Comparison of ENCODE assay signal across 10 cellular contexts in genomic region chr2:55416826-55417568, GRCh38. TPM values are rescaled to one million over a fixed set of nuclear protein-coding genes. Genes with fewer than 3 reads are reported as not detected.
DNase-seq lines count a peak whose midpoint lies in the region; ATAC-seq and TF ChIP-seq lines count a peak whose summit lies in the region.
"Had no signal": no experiment of that assay in that cellular context is flagged by ENCODE, and none has a peak within 500 bp of the region (broad histone marks: within the 10 kb centered on the region; RNA-seq: fewer than 3 reads in every experiment).

No MANE protein-coding gene starts in this region.

- 0 to 60% methylated on average over 1 to 3 of the region's 5 CpGs for WGBS in endodermal cell (ENCODE audit: insufficient coverage in 1 of 2, insufficient read length in 1 of 2), 2 experiments

- DNase-seq in SIG-M5 treated with dmso at 0.1 percent for 504 hours (lab: John Stamatoyannopoulos, UW; ENCODE audit: unreplicated experiment) (peak; percentile 39), SIG-M5 (lab: John Stamatoyannopoulos, UW) (no peak), endodermal cell (no peak), epidermal melanocyte (ENCODE audit: insufficient read length, low spot score) (no peak), SHP77 treated with DMSO at 0.1 percent for 48 hours (lab: John Stamatoyannopoulos, UW) (no peak)
- DNase-seq: NCI-H1092 treated with DMSO at 0.1 percent for 48 hours, RPMI8226 had no signal

- H2AFZ ChIP-seq in OCI-LY1 (ENCODE audit: low read length), result no peak overlapping the region

- peaks cover 30% of the 10 kb centered on the region for H3K36me3 ChIP-seq in OCI-LY1 (ENCODE audit: insufficient read depth, low read length)
- peaks cover 8% of the 10 kb centered on the region for H3K36me3 ChIP-seq in endodermal cell (ENCODE audit: control insufficient read depth, insufficient read depth, low read length)
- peaks cover 10% of the 10 kb centered on the region for H3K36me3 ChIP-seq in skeletal muscle satellite cell (ENCODE audit: insufficient read depth, low read length)

- no peaks in the 10 kb centered on the region for H3F3A ChIP-seq in OCI-LY1 (ENCODE audit: insufficient read depth, low read length)

- TF ChIP-seq CTCF in OCI-LY1 (IDR thresholded peaks at IDR 0.05; ENCODE audit: low read length), result no peak
- no peak for TF ChIP-seq CTCF in endodermal cell (conservative IDR thresholded peaks at IDR 0.05)

- no peaks in the 10 kb centered on the region for H3K9me3 Mint-ChIP-seq in endodermal cell

- H3K9ac ChIP-seq in OCI-LY1 (ENCODE audit: low read length), result peak overlapping the region; percentile 82
- peak overlapping the region; percentile 72 for H3K9ac ChIP-seq in endodermal cell (ENCODE audit: extremely low read depth, low read length, poor library complexity, severe bottlenecking)
- peak overlapping the region; percentile 92 for H3K9ac ChIP-seq in skeletal muscle satellite cell (ENCODE audit: low read depth, low read length)

- no peaks in the 10 kb centered on the region for H3K9me3 ChIP-seq in OCI-LY1 (ENCODE audit: low read length)
- H3K9me3 ChIP-seq in endodermal cell (ENCODE audit: control insufficient read depth, low read length), result no peaks in the 10 kb centered on the region
- no peaks in the 10 kb centered on the region for H3K9me3 ChIP-seq in skeletal muscle satellite cell (replicated peaks; ENCODE audit: low read length)

- H3K27ac ChIP-seq in OCI-LY1 (ENCODE audit: low read depth, low read length, poor library complexity, severe bottlenecking) (peak overlapping the region; percentile 80), endodermal cell (ENCODE audit: low read depth, low read length) (no peak overlapping the region)

- H3K27me3 Mint-ChIP-seq in endodermal cell (ENCODE audit: insufficient read depth), result no peaks in the 10 kb centered on the region

- H3K79me2 ChIP-seq in OCI-LY1 (ENCODE audit: insufficient read depth, low read length), result peaks cover 84% of the 10 kb centered on the region

- H3K4me3 ChIP-seq in OCI-LY1 (ENCODE audit: low read depth, low read length, poor library complexity, severe bottlenecking) (peak overlapping the region; percentile 72), endodermal cell (ENCODE audit: low read length) (peak overlapping the region; percentile 92), skeletal muscle satellite cell (ENCODE audit: low read length) (peak overlapping the region; percentile 93)

- H3K4me3 Mint-ChIP-seq in endodermal cell, result peak overlapping the region; percentile 92

- H3K9me2 ChIP-seq in OCI-LY1 (ENCODE audit: low read depth, low read length), result no peaks in the 10 kb centered on the region

- H3K27me3 ChIP-seq in OCI-LY1 (ENCODE audit: insufficient read depth, low read length) (no peaks in the 10 kb centered on the region), endodermal cell (ENCODE audit: control insufficient read depth, insufficient read depth, low read length, poor library complexity, severe bottlenecking) (no peaks in the 10 kb centered on the region), skeletal muscle satellite cell (ENCODE audit: control insufficient read depth, insufficient read depth, low read length) (no peaks in the 10 kb centered on the region)

- no peak overlapping the region for H3K27ac Mint-ChIP-seq in endodermal cell

- H4K20me1 ChIP-seq in OCI-LY1 (ENCODE audit: insufficient read depth, low read length), result no peaks in the 10 kb centered on the region

- H3K4me1 Mint-ChIP-seq in endodermal cell, result peaks cover 13% of the 10 kb centered on the region

- peaks cover 51% of the 10 kb centered on the region for H3K4me1 ChIP-seq in OCI-LY1 (ENCODE audit: insufficient read depth, low read length, severe bottlenecking)
- H3K4me1 ChIP-seq in endodermal cell (ENCODE audit: control insufficient read depth, insufficient read depth, low read length), result no peaks in the 10 kb centered on the region
- H3K4me1 ChIP-seq in skeletal muscle satellite cell (ENCODE audit: control insufficient read depth, insufficient read depth, low read length), result peaks cover 9% of the 10 kb centered on the region

- no peaks in the 10 kb centered on the region for H3K36me3 Mint-ChIP-seq in endodermal cell (ENCODE audit: low read depth)

- no peak for ATAC-seq in GM21528 (IDR thresholded peaks at IDR 0.05; ENCODE audit: low FRiP score, unreplicated experiment)

- H3K4me2 ChIP-seq in OCI-LY1 (ENCODE audit: low read length), result peak overlapping the region; percentile 87
- peak overlapping the region; percentile 90 for H3K4me2 ChIP-seq in skeletal muscle satellite cell (ENCODE audit: low read length)

RNA-seq across cellular contexts. Expression of gene CCDC88A, which starts 2.7 kb away (rescaled TPM):
- total RNA-seq in endodermal cell, result 10 to 100 TPM; 84.2 to 88.4 TPM
- 65.0 TPM for polyA plus RNA-seq in endodermal cell (2013, experiment 1 of 2)
- polyA plus RNA-seq in endodermal cell (2013, experiment 2 of 2), result 76.1 TPM
- total RNA-seq in skeletal muscle satellite cell (2012; rRNA removed), result 48.7 and 54.2 TPM in 2 replicates
